In the genomic region with DNA sequence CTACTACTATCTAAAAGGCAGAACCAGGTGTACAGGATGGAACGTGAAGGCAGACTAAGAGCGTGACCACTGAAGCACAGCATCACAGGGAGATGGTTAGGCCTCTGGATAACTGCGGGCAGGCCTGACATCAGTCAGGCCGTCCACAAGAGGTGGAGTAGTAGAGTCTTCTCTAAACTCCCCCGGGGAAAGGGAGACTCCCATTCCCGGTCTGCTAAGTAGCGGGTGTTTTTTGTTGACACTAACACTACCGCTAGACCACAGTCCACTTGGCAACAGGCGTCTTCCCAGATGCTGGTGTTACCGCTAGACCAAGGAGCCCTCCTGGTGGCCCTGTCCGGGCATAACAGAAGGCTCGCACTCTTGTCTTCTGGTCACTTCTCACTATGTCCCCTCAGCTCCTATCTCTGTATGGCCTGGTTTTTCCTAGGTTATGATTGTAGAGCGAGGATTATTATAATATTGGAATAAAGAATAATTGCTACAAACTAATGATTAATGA, we compare ENCODE assay signal across 3 cellular contexts. TPM values are rescaled to one million over a fixed set of nuclear protein-coding genes. Genes with fewer than 3 reads are reported as not detected.
"Had no signal": no experiment of that assay in that cellular context is flagged by ENCODE, and none has a peak within 500 bp of the region (broad histone marks: within the 10 kb centered on the region; RNA-seq: fewer than 3 reads in every experiment).

No MANE protein-coding gene starts in this region.

RNA-seq across cellular contexts. Expression of gene PTTG2, which starts 15.2 kb away (rescaled TPM):
- total RNA-seq: ascending aorta, bronchial epithelial cell, SK-MEL-5 had no signal
